Comparison of ENCODE assay signal across 17 cellular contexts in genomic region chr12:89679631-89680030, GRCh38. TPM values are rescaled to one million over a fixed set of nuclear protein-coding genes. Genes with fewer than 3 reads are reported as not detected.
DNase-seq lines count a peak whose midpoint lies in the region; ATAC-seq and TF ChIP-seq lines count a peak whose summit lies in the region.
"Had no signal": no experiment of that assay in that cellular context is flagged by ENCODE, and none has a peak within 500 bp of the region (broad histone marks: within the 10 kb centered on the region; RNA-seq: fewer than 3 reads in every experiment).

No MANE protein-coding gene starts in this region.

- CTCF ChIA-PET in PC-9 (lab: Charles Lee): no interaction called here
- CTCF ChIA-PET in activated CD4-positive, alpha-beta memory T cell treated with anti-CD3 and anti-CD28 coated beads, Interleukin-2, amount 10 ng/mL, durations not matched to agents 7 days and 5 days (lab: Charles Lee): interaction anchor here (0.6 kb wide), 1 partner anchor 18 kb away, joined by 5 read pairs; no protein-coding TSS in a partner anchor

- H3K27ac ChIP-seq in hepatocyte (no peak overlapping the region), PC-9 (no peak overlapping the region)
- H3K27ac ChIP-seq: SJCRH30 had no signal

- H4K20me1 ChIP-seq in hepatocyte (ENCODE audit: insufficient read depth, poor library complexity, severe bottlenecking): peaks cover 11% of the 10 kb centered on the region
- no peaks in the 10 kb centered on the region for H4K20me1 ChIP-seq in PC-9 (ENCODE audit: insufficient read depth)

- H3K4me1 ChIP-seq in hepatocyte (ENCODE audit: insufficient read depth): no peaks in the 10 kb centered on the region
- H3K4me1 ChIP-seq in PC-9 (replicated peaks; ENCODE audit: insufficient read depth): no peaks in the 10 kb centered on the region
- H3K4me1 ChIP-seq: SJCRH30 had no signal

- H2AFZ ChIP-seq in hepatocyte (no peak overlapping the region), PC-9 (no peak overlapping the region)

- no peak overlapping the region for H3K4me3 Mint-ChIP-seq in activated naive CD8-positive, alpha-beta T cell treated with anti-CD3 and anti-CD28 coated beads for 36 hours
- no peak overlapping the region for H3K4me3 Mint-ChIP-seq in activated naive CD8-positive, alpha-beta T cell treated with anti-CD3 and anti-CD28 coated beads, Interleukin-2, amount 50 U/mL, for 24 hours
- H3K4me3 Mint-ChIP-seq in activated CD4-positive, alpha-beta memory T cell treated with anti-CD3 and anti-CD28 coated beads, Interleukin-2, amount 10 ng/mL, durations not matched to agents 7 days and 5 days: no peak overlapping the region

- WGBS in hepatocyte (ENCODE audit: low lambda C conversion rate, missing lambda C conversion rate): 98% methylated on average over 2 of the region's 2 CpGs

- H3K4me2 ChIP-seq in hepatocyte (no peak overlapping the region), PC-9 (no peak overlapping the region)

- no TSS peak for BruUV-seq in PC-9 (replicated peaks; lab: Mats Ljungman, UMichigan)

- peaks cover 40% of the 10 kb centered on the region for H3K4me1 Mint-ChIP-seq in activated naive CD8-positive, alpha-beta T cell treated with anti-CD3 and anti-CD28 coated beads for 36 hours
- H3K4me1 Mint-ChIP-seq in activated naive CD8-positive, alpha-beta T cell treated with anti-CD3 and anti-CD28 coated beads, Interleukin-2, amount 50 U/mL, for 24 hours: peaks cover 61% of the 10 kb centered on the region
- peaks cover 10% of the 10 kb centered on the region for H3K4me1 Mint-ChIP-seq in activated CD4-positive, alpha-beta memory T cell treated with anti-CD3 and anti-CD28 coated beads, Interleukin-2, amount 10 ng/mL, durations not matched to agents 7 days and 5 days

- POLR2A ChIA-PET in PC-9 (lab: Charles Lee; ENCODE audit: unreplicated experiment): no interaction called here
- POLR2A ChIA-PET in activated CD4-positive, alpha-beta memory T cell treated with anti-CD3 and anti-CD28 coated beads, Interleukin-2, amount 10 ng/mL, durations not matched to agents 7 days and 5 days (lab: Charles Lee): no interaction called here

- H3K9me3 ChIP-seq in hepatocyte (ENCODE audit: low read depth) (peaks cover 17% of the 10 kb centered on the region), PC-9 (ENCODE audit: insufficient read depth, low read depth) (peaks cover 16% of the 10 kb centered on the region)
- H3K9me3 ChIP-seq: BE2C had no signal

- H3K79me2 ChIP-seq in hepatocyte (peaks cover 99% of the 10 kb centered on the region), PC-9 (ENCODE audit: low read depth) (peaks cover 94% of the 10 kb centered on the region)

- H3K27ac Mint-ChIP-seq in activated naive CD8-positive, alpha-beta T cell treated with anti-CD3 and anti-CD28 coated beads for 36 hours: peak overlapping the region; percentile 4
- no peak overlapping the region for H3K27ac Mint-ChIP-seq in activated naive CD8-positive, alpha-beta T cell treated with anti-CD3 and anti-CD28 coated beads, Interleukin-2, amount 50 U/mL, for 24 hours
- H3K27ac Mint-ChIP-seq in activated CD4-positive, alpha-beta memory T cell treated with anti-CD3 and anti-CD28 coated beads, Interleukin-2, amount 10 ng/mL, durations not matched to agents 7 days and 5 days: no peak overlapping the region

- H3K4me3 ChIP-seq in hepatocyte (peak overlapping the region; percentile 6), PC-9 (no peak overlapping the region)
- H3K4me3 ChIP-seq: SJCRH30 had no signal

- H3F3A ChIP-seq in PC-9 (ENCODE audit: insufficient read depth, low read depth): no peaks in the 10 kb centered on the region

- no peaks in the 10 kb centered on the region for H3K27me3 ChIP-seq in hepatocyte
- no peaks in the 10 kb centered on the region for H3K27me3 ChIP-seq in PC-9 (ENCODE audit: insufficient read depth, low read depth)
- H3K27me3 ChIP-seq: BE2C, SJCRH30 had no signal

- intact Hi-C loops in PC-9 (cut with micrococcal nuclease; ENCODE audit: unreplicated experiment): no loop called here

- H3K9me3 Mint-ChIP-seq in activated naive CD8-positive, alpha-beta T cell treated with anti-CD3 and anti-CD28 coated beads for 36 hours: peaks cover 35% of the 10 kb centered on the region
- H3K9me3 Mint-ChIP-seq in activated naive CD8-positive, alpha-beta T cell treated with anti-CD3 and anti-CD28 coated beads, Interleukin-2, amount 50 U/mL, for 24 hours: peaks cover 38% of the 10 kb centered on the region
- H3K9me3 Mint-ChIP-seq in activated CD4-positive, alpha-beta memory T cell treated with anti-CD3 and anti-CD28 coated beads, Interleukin-2, amount 10 ng/mL, durations not matched to agents 7 days and 5 days: peaks cover 40% of the 10 kb centered on the region

- H3K36me3 ChIP-seq in hepatocyte (replicated peaks; ENCODE audit: insufficient read depth, low read depth) (no peaks in the 10 kb centered on the region), PC-9 (ENCODE audit: low read depth) (no peaks in the 10 kb centered on the region)
- H3K36me3 ChIP-seq: BE2C had no signal

- no peaks in the 10 kb centered on the region for H3K27me3 Mint-ChIP-seq in activated naive CD8-positive, alpha-beta T cell treated with anti-CD3 and anti-CD28 coated beads for 36 hours
- H3K27me3 Mint-ChIP-seq in activated naive CD8-positive, alpha-beta T cell treated with anti-CD3 and anti-CD28 coated beads, Interleukin-2, amount 50 U/mL, for 24 hours: no peaks in the 10 kb centered on the region
- no peaks in the 10 kb centered on the region for H3K27me3 Mint-ChIP-seq in activated CD4-positive, alpha-beta memory T cell treated with anti-CD3 and anti-CD28 coated beads, Interleukin-2, amount 10 ng/mL, durations not matched to agents 7 days and 5 days

- DNase-seq in activated naive CD8-positive, alpha-beta T cell treated with anti-CD3 and anti-CD28 coated beads for 36 hours: no peak
- DNase-seq in activated naive CD8-positive, alpha-beta T cell treated with anti-CD3 and anti-CD28 coated beads, Interleukin-2, amount 50 U/mL, for 24 hours: no peak
- DNase-seq in OCI-M1 (lab: John Stamatoyannopoulos, UW): peak; percentile 50
- no peak for DNase-seq in hepatocyte (ENCODE audit: low spot score)
- DNase-seq in iPS-NIHi11 (ENCODE audit: low spot score): no peak
- no peak for DNase-seq in PC-9
- DNase-seq in activated CD4-positive, alpha-beta memory T cell treated with anti-CD3 and anti-CD28 coated beads, Interleukin-2, amount 10 ng/mL, durations not matched to agents 7 days and 5 days: no peak
- DNase-seq: BE2C; CD8-positive, alpha-beta memory T cell; DMS79; GOT3; NCI-H1092; NCI-H146; NCI-H2029 treated with DMSO at 0.1 percent for 48 hours; NCI-H2171; NCI-H526; SJCRH30 had no signal

- peaks cover 45% of the 10 kb centered on the region for H3K36me3 Mint-ChIP-seq in activated naive CD8-positive, alpha-beta T cell treated with anti-CD3 and anti-CD28 coated beads for 36 hours
- H3K36me3 Mint-ChIP-seq in activated naive CD8-positive, alpha-beta T cell treated with anti-CD3 and anti-CD28 coated beads, Interleukin-2, amount 50 U/mL, for 24 hours (ENCODE audit: low read depth): peaks cover 41% of the 10 kb centered on the region
- peaks cover 32% of the 10 kb centered on the region for H3K36me3 Mint-ChIP-seq in activated CD4-positive, alpha-beta memory T cell treated with anti-CD3 and anti-CD28 coated beads, Interleukin-2, amount 10 ng/mL, durations not matched to agents 7 days and 5 days (ENCODE audit: low read depth)

- H3K9me2 ChIP-seq in hepatocyte (replicated peaks; ENCODE audit: insufficient read depth): no peaks in the 10 kb centered on the region
- H3K9me2 ChIP-seq in PC-9 (ENCODE audit: insufficient read depth): no peaks in the 10 kb centered on the region

- no peak for TF ChIP-seq CTCF in hepatocyte (IDR thresholded peaks at IDR 0.05; ENCODE audit: poor library complexity)
- TF ChIP-seq CTCF in PC-9 (conservative IDR thresholded peaks at IDR 0.05): no peak

- ATAC-seq in activated naive CD8-positive, alpha-beta T cell treated with anti-CD3 and anti-CD28 coated beads, Interleukin-2, amount 50 U/mL, for 24 hours: no peak

RNA-seq across cellular contexts. Expression of gene ATP2B1, which starts 29.0 kb away (rescaled TPM):
- 10 to 100 TPM; 25.7 to 27.7 TPM for total RNA-seq in activated naive CD8-positive, alpha-beta T cell treated with anti-CD3 and anti-CD28 coated beads for 36 hours
- 67.2 and 71.4 TPM in 2 replicates for total RNA-seq in hepatocyte
- polyA plus RNA-seq in hepatocyte: 52.2 and 67.1 TPM in 2 replicates
- total RNA-seq in PC-9 (2021): 29.4 and 32.0 TPM in 2 replicates
- total RNA-seq in activated CD4-positive, alpha-beta memory T cell treated with anti-CD3 and anti-CD28 coated beads, Interleukin-2, amount 10 ng/mL, durations not matched to agents 7 days and 5 days: 10 to 100 TPM; 29.7 to 33.4 TPM
